ENCODE assay signal across 21 cellular contexts in the genomic region with DNA sequence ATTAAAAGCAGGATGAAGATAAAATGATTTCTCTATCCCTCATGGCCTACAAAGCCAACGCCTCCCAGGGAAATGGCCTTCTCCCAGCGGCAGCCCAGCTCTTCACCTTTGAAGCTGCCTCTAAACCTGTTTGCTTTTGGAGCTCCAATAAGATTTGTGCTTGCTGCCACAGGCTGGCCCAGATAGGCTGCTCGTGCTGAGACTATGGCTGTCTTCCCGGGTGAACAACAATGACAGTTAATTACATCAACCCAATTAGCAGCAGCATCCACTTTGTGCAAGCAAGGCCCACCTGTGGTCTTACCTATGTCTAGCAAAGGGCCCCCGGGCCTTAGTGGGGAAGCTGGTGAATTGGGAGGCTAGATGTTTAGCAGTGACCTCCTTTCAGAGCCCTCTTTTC.
DNase-seq lines count a peak whose midpoint lies in the region; ATAC-seq, FAIRE-seq and TF ChIP-seq lines count a peak whose summit lies in the region.
"Had no signal": no experiment of that assay in that cellular context is flagged by ENCODE, and none has a peak within 500 bp of the region (broad histone marks: within the 10 kb centered on the region; RNA-seq: fewer than 3 reads in every experiment).

No MANE protein-coding gene starts in this region.

- H3K4me3 ChIP-seq in SJSA1, result no peak overlapping the region
- H3K4me3 ChIP-seq in esophagus squamous epithelium, result no peak overlapping the region
- no peak overlapping the region for H3K4me3 ChIP-seq in small intestine (ENCODE audit: low read depth in 1 of 2, low read length in 2 of 2)
- no peak overlapping the region for H3K4me3 ChIP-seq in ascending aorta

- TF ChIP-seq CTCF in esophagus squamous epithelium (IDR thresholded peaks at IDR 0.05) (no peak), ascending aorta (IDR thresholded peaks at IDR 0.05) (no peak)

- no peak for FAIRE-seq in small intestine (lab: Jason Lieb, UNC)
- FAIRE-seq: A204.1, GM18507 had no signal

- no peak for ATAC-seq in HG03432 (IDR thresholded peaks at IDR 0.05; ENCODE audit: unreplicated experiment)

- no peak for TF ChIP-seq POLR2A in esophagus squamous epithelium (IDR thresholded peaks at IDR 0.05)

- peaks cover 39% of the 10 kb centered on the region for H3K4me1 ChIP-seq in SJSA1 (replicated peaks)
- H3K4me1 ChIP-seq in esophagus squamous epithelium, result peaks cover 23 to 78% (median 26%) of the 10 kb centered on the region in 3 donors
- H3K4me1 ChIP-seq in small intestine (ENCODE audit: control insufficient read depth in 2 of 2, insufficient read depth in 1 of 2, low read depth in 1 of 2, low read length in 1 of 2), result no peaks in the 10 kb centered on the region
- H3K4me1 ChIP-seq in ascending aorta, result no peaks in the 10 kb centered on the region

- H3K27ac ChIP-seq in SJSA1 (peak overlapping the region; percentile 72), esophagus squamous epithelium (peak overlapping the region; percentile 67 to 93 (median 86)), small intestine (ENCODE audit: low read depth in 1 of 2, low read length in 1 of 2) (peak overlapping the region in 1 of 2 donors; percentile 61), ascending aorta (no peak overlapping the region)

- 48 to 50% methylated on average over 5 of the region's 5 CpGs for WGBS in esophagus squamous epithelium, 2 donors
- WGBS in small intestine, 3 donors, result 18 to 59% (median 32%) methylated on average over 5 of the region's 5 CpGs

- H3K9me3 ChIP-seq in SJSA1 (replicated peaks), result no peaks in the 10 kb centered on the region
- no peaks in the 10 kb centered on the region for H3K9me3 ChIP-seq in esophagus squamous epithelium
- H3K9me3 ChIP-seq in small intestine (ENCODE audit: control insufficient read depth, low read depth), result no peaks in the 10 kb centered on the region
- H3K9me3 ChIP-seq in ascending aorta, result no peaks in the 10 kb centered on the region

- intact Hi-C loops in esophagus squamous epithelium (cut with DNase I), result loop anchor here (10.0 kb wide), 1 partner anchor 146 kb away; no protein-coding TSS in a partner anchor
- intact Hi-C loops in ascending aorta (cut with DNase I), result no loop called here

- no peaks in the 10 kb centered on the region for H3K36me3 ChIP-seq in SJSA1
- H3K36me3 ChIP-seq in esophagus squamous epithelium, result no peaks in the 10 kb centered on the region
- no peaks in the 10 kb centered on the region for H3K36me3 ChIP-seq in small intestine (ENCODE audit: control insufficient read depth in 2 of 2, insufficient read depth in 2 of 2, low read length in 2 of 2)
- no peaks in the 10 kb centered on the region for H3K36me3 ChIP-seq in ascending aorta

- H3K27me3 ChIP-seq in SJSA1 (replicated peaks), result no peaks in the 10 kb centered on the region
- H3K27me3 ChIP-seq in esophagus squamous epithelium, result no peaks in the 10 kb centered on the region
- no peaks in the 10 kb centered on the region for H3K27me3 ChIP-seq in small intestine (ENCODE audit: control insufficient read depth in 2 of 2, insufficient read depth in 2 of 2, low read length in 2 of 2)
- no peaks in the 10 kb centered on the region for H3K27me3 ChIP-seq in ascending aorta

- peak; percentile 40 for DNase-seq in NCI-H748 (lab: John Stamatoyannopoulos, UW; ENCODE audit: unreplicated experiment)
- DNase-seq in NCI-H748 treated with DMSO at 0.1 percent for 48 hours (lab: John Stamatoyannopoulos, UW), result no peak
- no peak for DNase-seq in SJSA1 (ENCODE audit: low read depth in 1 of 2, low spot score in 2 of 2)
- DNase-seq in esophagus squamous epithelium (lab: John Stamatoyannopoulos, UW), result no peak
- peak; percentile 32 for DNase-seq in small intestine
- no peak for DNase-seq in ascending aorta (ENCODE audit: low spot score in 2 of 2)
- no peak for DNase-seq in activated CD8-positive, alpha-beta memory T cell treated with anti-CD3 and anti-CD28 coated beads, Interleukin-2, amount 50 U/mL, for 48 hours
- DNase-seq: activated naive CD4-positive, alpha-beta T cell; aorta; cortex of kidney; DMS79; erythroblast; glutamatergic neuron; H7; Karpas-422; NCI-H2227 treated with DMSO at 0.1 percent for 48 hours; nephron progenitor cell; T-helper 9 cell had no signal

Comparison
In these comparisons a context has a peak if more than half of its experiments do, and no peak if none do; other contexts are left out.
1. DNase-seq: peak in NCI-H748 (single experiment) and small intestine (single experiment); none in NCI-H748 treated with DMSO at 0.1 percent for 48 hours (single experiment), SJSA1 (0 of 2), esophagus squamous epithelium (single experiment), ascending aorta (0 of 2) and activated CD8-positive, alpha-beta memory T cell treated with anti-CD3 and anti-CD28 coated beads, Interleukin-2, amount 50 U/mL, for 48 hours (single experiment).
2. H3K27ac ChIP-seq: peak in SJSA1 (single experiment) and esophagus squamous epithelium (4 of 4); none in ascending aorta (0 of 2).